In genomic region chr4:56976283-56976877, GRCh38 we compare ENCODE assay signal across 8 cellular contexts. TPM values are rescaled to one million over a fixed set of nuclear protein-coding genes. Genes with fewer than 3 reads are reported as not detected.
DNase-seq lines count a peak whose midpoint lies in the region; ATAC-seq lines count a peak whose summit lies in the region.

No MANE protein-coding gene starts in this region.

- peak overlapping the region; percentile 89 for H3K27ac ChIP-seq in CD4-positive, CD25-positive, alpha-beta regulatory T cell (ENCODE audit: insufficient read depth, low read length, poor library complexity, severe bottlenecking)
- H3K27ac ChIP-seq in subcutaneous abdominal adipose tissue (ENCODE audit: low read depth, low read length), result peak overlapping the region; percentile 92

- peak overlapping the region; percentile 82 to 93 (median 86) for H3K27ac Mint-ChIP-seq in CD4-positive, CD25-positive, alpha-beta regulatory T cell
- H3K27ac Mint-ChIP-seq in immature natural killer cell, result peak overlapping the region; percentile 22 to 83 (median 72)

- peak overlapping the region; percentile 95 for H3K9ac ChIP-seq in adipocyte (ENCODE audit: low read length)
- H3K9ac ChIP-seq in subcutaneous abdominal adipose tissue (ENCODE audit: low read length in 5 of 5), result peak overlapping the region in 4 of 5 donors; percentile 67 to 96 (median 93)

- H3K4me1 ChIP-seq in CD4-positive, CD25-positive, alpha-beta regulatory T cell (ENCODE audit: control insufficient read depth, insufficient read depth, low read length, poor library complexity, severe bottlenecking), result peaks cover 58% of the 10 kb centered on the region
- H3K4me1 ChIP-seq in adipocyte (ENCODE audit: control insufficient read depth, insufficient read depth, low read length), result peaks cover 23% of the 10 kb centered on the region
- H3K4me1 ChIP-seq in subcutaneous abdominal adipose tissue (ENCODE audit: control insufficient read depth in 5 of 5, insufficient read depth in 5 of 5, low read length in 5 of 5), result peaks cover 9 to 46% (median 43%) of the 10 kb centered on the region in 5 donors

- peaks cover 30% of the 10 kb centered on the region for H3K36me3 ChIP-seq in CD4-positive, CD25-positive, alpha-beta regulatory T cell (ENCODE audit: control insufficient read depth, insufficient read depth, low read length)
- H3K36me3 ChIP-seq in adipocyte (ENCODE audit: control insufficient read depth, insufficient read depth, low read length, severe bottlenecking) (peaks cover 32% of the 10 kb centered on the region), subcutaneous abdominal adipose tissue (ENCODE audit: control insufficient read depth in 5 of 5, insufficient read depth in 5 of 5, low read length in 5 of 5) (peaks cover 17 to 26% (median 22%) of the 10 kb centered on the region in 5 donors)

- peaks cover 25% of the 10 kb centered on the region for H3K36me3 Mint-ChIP-seq in CD4-positive, CD25-positive, alpha-beta regulatory T cell
- H3K36me3 Mint-ChIP-seq in immature natural killer cell, result peaks cover 27 to 32% (median 30%) of the 10 kb centered on the region in 3 donors

- peaks cover 10 to 18% of the 10 kb centered on the region in 2 experiments for H3K9me3 ChIP-seq in CD4-positive, CD25-positive, alpha-beta regulatory T cell (ENCODE audit: control insufficient read depth in 2 of 2, low read length in 2 of 2)
- peaks cover 7% of the 10 kb centered on the region for H3K9me3 ChIP-seq in adipocyte (ENCODE audit: control insufficient read depth, low read length)
- peaks cover 2 to 11% (median 5%) of the 10 kb centered on the region in 5 donors for H3K9me3 ChIP-seq in subcutaneous abdominal adipose tissue (ENCODE audit: control insufficient read depth in 5 of 5, low read length in 5 of 5)

- H3K9me3 Mint-ChIP-seq in CD4-positive, CD25-positive, alpha-beta regulatory T cell, result peaks cover 0 to 14% (median 0%) of the 10 kb centered on the region in 7 donors
- H3K9me3 Mint-ChIP-seq in immature natural killer cell, result peaks cover 0 to 2% (median 0%) of the 10 kb centered on the region in 6 donors

- peak overlapping the region; percentile 90 for H3K4me3 ChIP-seq in CD4-positive, CD25-positive, alpha-beta regulatory T cell (ENCODE audit: low read depth, low read length)
- peak overlapping the region; percentile 93 for H3K4me3 ChIP-seq in adipocyte (ENCODE audit: low read length)
- peak overlapping the region; percentile 87 to 90 (median 88) for H3K4me3 ChIP-seq in subcutaneous abdominal adipose tissue (ENCODE audit: low read depth in 1 of 5, low read length in 5 of 5)

- H3K4me3 Mint-ChIP-seq in CD4-positive, CD25-positive, alpha-beta regulatory T cell, result peak overlapping the region; percentile 97 to 100 (median 98)
- H3K4me3 Mint-ChIP-seq in immature natural killer cell, result peak overlapping the region; percentile 95 to 100 (median 100)

- ATAC-seq in CD4-positive, CD25-positive, alpha-beta regulatory T cell (ENCODE audit: low read depth in 2 of 2), result no peak
- no peak for ATAC-seq in HG03108 (IDR thresholded peaks at IDR 0.05; ENCODE audit: unreplicated experiment)

- H3K27me3 Mint-ChIP-seq in CD4-positive, CD25-positive, alpha-beta regulatory T cell, result peaks cover 11% of the 10 kb centered on the region
- peaks cover 20 to 35% (median 32%) of the 10 kb centered on the region in 3 donors for H3K27me3 Mint-ChIP-seq in immature natural killer cell (ENCODE audit: low read depth in 3 of 3)

- DNase-seq in CD4-positive, CD25-positive, alpha-beta regulatory T cell, result peak in 1 of 3 donors; percentile 13
- DNase-seq in HPDE6-E6E7 (ENCODE audit: extremely low spot score), result peak; percentile 13
- DNase-seq in adipocyte (ENCODE audit: low read depth), result peak; percentile 50
- DNase-seq in immature natural killer cell, result peak in 1 of 3 donors; percentile 3
- DNase-seq in NCI-H2171 treated with DMSO at 0.1 percent for 48 hours (lab: John Stamatoyannopoulos, UW), result no peak
- DNase-seq in activated gamma-delta T cell (lab: John Stamatoyannopoulos, UW), result no peak

- H3K27me3 ChIP-seq in CD4-positive, CD25-positive, alpha-beta regulatory T cell (ENCODE audit: control insufficient read depth, insufficient read depth, low read length), result no peaks in the 10 kb centered on the region
- H3K27me3 ChIP-seq in adipocyte (replicated peaks; ENCODE audit: control insufficient read depth, insufficient read depth, low read length) (no peaks in the 10 kb centered on the region), subcutaneous abdominal adipose tissue (ENCODE audit: control insufficient read depth in 5 of 5, insufficient read depth in 4 of 5, low read length in 5 of 5) (no peaks in the 10 kb centered on the region)

- peaks cover 10 to 75% (median 50%) of the 10 kb centered on the region in 4 donors for H3K4me1 Mint-ChIP-seq in CD4-positive, CD25-positive, alpha-beta regulatory T cell
- H3K4me1 Mint-ChIP-seq in immature natural killer cell, result peaks cover 50 to 67% of the 10 kb centered on the region in 2 donors

RNA-seq across cellular contexts. Expression of gene NOA1, which starts 1.0 kb away (rescaled TPM):
- 19.7 TPM for total RNA-seq in CD4-positive, CD25-positive, alpha-beta regulatory T cell
- polyA plus RNA-seq in CD4-positive, CD25-positive, alpha-beta regulatory T cell, result 10 to 100 TPM; 25.7 to 27.7 (median 27.4) TPM
- polyA plus RNA-seq in immature natural killer cell, result 10 to 100 TPM; 12.2 to 18.9 (median 14.3) TPM

RNA-seq across cellular contexts. Expression of gene POLR2B, which starts 2.3 kb away (rescaled TPM):
- total RNA-seq in CD4-positive, CD25-positive, alpha-beta regulatory T cell, result 73.5 TPM
- polyA plus RNA-seq in CD4-positive, CD25-positive, alpha-beta regulatory T cell, result 10 to 100 TPM; 52.9 to 83.6 (median 63.5) TPM
- polyA plus RNA-seq in immature natural killer cell, result 10 to 100 TPM; 40.7 to 71.6 (median 68.8) TPM

Comparison
In these comparisons a context has a peak if more than half of its experiments do, and no peak if none do; other contexts are left out.
1. DNase-seq: peak in HPDE6-E6E7 (single experiment) and adipocyte (single experiment); none in NCI-H2171 treated with DMSO at 0.1 percent for 48 hours (single experiment) and activated gamma-delta T cell (single experiment).
2. Peak in every context shown above with its lines, with median percentiles within 50 percentile points of each other: H3K4me3 ChIP-seq.